8 cellular contexts compared by ENCODE assay signal in genomic region chr16:75648265-75649076, GRCh38. TPM values are rescaled to one million over a fixed set of nuclear protein-coding genes. Genes with fewer than 3 reads are reported as not detected.
A peak's percentile ranks its signal among the peaks of the same experiment; 100 is the strongest.
DNase-seq lines count a peak whose midpoint lies in the region; ATAC-seq and TF ChIP-seq lines count a peak whose summit lies in the region.

No MANE protein-coding gene starts in this region.

- TF ChIP-seq CTCF in endothelial cell (IDR thresholded peaks at IDR 0.05; ENCODE audit: unreplicated experiment): no peak

- no peaks in the 10 kb centered on the region for H3K27me3 Mint-ChIP-seq in CD4-positive, alpha-beta memory T cell
- H3K27me3 Mint-ChIP-seq in endothelial cell (ENCODE audit: unreplicated experiment): peaks cover 6% of the 10 kb centered on the region

- peak overlapping the region; percentile 95 to 99 (median 96) for H3K27ac Mint-ChIP-seq in CD4-positive, alpha-beta memory T cell
- H3K27ac Mint-ChIP-seq in endothelial cell (ENCODE audit: unreplicated experiment): peak overlapping the region; percentile 94

- peaks cover 0 to 1% (median 0%) of the 10 kb centered on the region in 8 donors for H3K9me3 Mint-ChIP-seq in CD4-positive, alpha-beta memory T cell
- H3K9me3 Mint-ChIP-seq in endothelial cell (ENCODE audit: unreplicated experiment): peaks cover 5% of the 10 kb centered on the region

- H3K4me1 ChIP-seq in CD4-positive, alpha-beta memory T cell (ENCODE audit: insufficient read depth, low read length): peaks cover 73% of the 10 kb centered on the region

- H3K4me3 Mint-ChIP-seq in CD4-positive, alpha-beta memory T cell: peak overlapping the region; percentile 93 to 100 (median 96)
- peak overlapping the region; percentile 100 for H3K4me3 Mint-ChIP-seq in endothelial cell (ENCODE audit: unreplicated experiment)

- H3K36me3 Mint-ChIP-seq in CD4-positive, alpha-beta memory T cell: peaks cover 22 to 59% of the 10 kb centered on the region in 2 donors
- peaks cover 21% of the 10 kb centered on the region for H3K36me3 Mint-ChIP-seq in endothelial cell (ENCODE audit: low read depth, unreplicated experiment)

- no peaks in the 10 kb centered on the region for H3K27me3 ChIP-seq in CD4-positive, alpha-beta memory T cell (ENCODE audit: insufficient read depth, low read length)

- peaks cover 8% of the 10 kb centered on the region for H3K36me3 ChIP-seq in CD4-positive, alpha-beta memory T cell (ENCODE audit: insufficient read depth, low read length)

- CTCF ChIA-PET in CD4-positive, alpha-beta memory T cell (lab: Charles Lee; ENCODE audit: partially characterized antibody): interaction anchor here (0.7 to 3.3 kb wide), 15 partner anchors 11 to 1543 kb away, joined by 3 to 31 read pairs (median 7); partner anchors contain the start of genes ADAT1, CFDP1, GABARAPL2 and MON1B

- peak overlapping the region; percentile 98 for H3K27ac ChIP-seq in CD4-positive, alpha-beta memory T cell (ENCODE audit: low read depth, low read length)

- POLR2A ChIA-PET in CD4-positive, alpha-beta memory T cell (lab: Charles Lee; ENCODE audit: partially characterized antibody): interaction anchor here (0.6 to 8.2 kb wide), 31 partner anchors 8 to 1564 kb away, joined by 3 to 293 read pairs (median 5); partner anchors contain the start of genes ADAT1, CFDP1, GABARAPL2 and MLKL

- ATAC-seq in GM19438 (IDR thresholded peaks at IDR 0.05; ENCODE audit: low read depth, unreplicated experiment) (peak; percentile 42), HG03565 (IDR thresholded peaks at IDR 0.05; ENCODE audit: unreplicated experiment) (peak; percentile 5)

- intact Hi-C loops in CD4-positive, alpha-beta memory T cell (cut with micrococcal nuclease): loop anchor here (1.0 to 2.0 kb wide), 2 partner anchors 92 to 982 kb away; partner anchors contain the start of genes RFWD3 and TMEM231

- H3K4me3 ChIP-seq in CD4-positive, alpha-beta memory T cell (ENCODE audit: low read length in 2 of 2): peak overlapping the region; percentile 79 to 94

- peak; percentile 86 to 91 (median 87) for DNase-seq in CD4-positive, alpha-beta memory T cell
- DNase-seq in NOMO-1 (lab: John Stamatoyannopoulos, UW; ENCODE audit: unreplicated experiment in 2 of 2) (peak; percentile 72 to 84), endothelial cell (ENCODE audit: low spot score) (peak; percentile 80), midbrain (lab: John Stamatoyannopoulos, UW) (peak; percentile 86)
- DNase-seq in activated CD8-positive, alpha-beta memory T cell treated with anti-CD3 and anti-CD28 coated beads, Interleukin-2, amount 50 U/mL, for 24 hours (ENCODE audit: extremely low read depth): peak; percentile 67
- peak; percentile 70 to 71 for DNase-seq in stimulated activated CD8-positive, alpha-beta memory T cell treated with anti-CD3 and anti-CD28 coated beads, Interleukin-15, amount 100 ng/mL, for 48 hours (ENCODE audit: low read depth in 2 of 2)

- H3K4me1 Mint-ChIP-seq in CD4-positive, alpha-beta memory T cell: peaks cover 48 to 77% (median 61%) of the 10 kb centered on the region in 4 donors
- peaks cover 55% of the 10 kb centered on the region for H3K4me1 Mint-ChIP-seq in endothelial cell (ENCODE audit: unreplicated experiment)

- no peaks in the 10 kb centered on the region for H3K9me3 ChIP-seq in CD4-positive, alpha-beta memory T cell (ENCODE audit: control insufficient read depth in 1 of 2, low read length in 2 of 2)

RNA-seq across cellular contexts. Expression of gene TERF2IP, which starts 0.9 kb away (rescaled TPM):
- total RNA-seq in CD4-positive, alpha-beta memory T cell: 100 to 1,000 TPM in 1 of 2 experiments, 10 to 100 TPM in 1; 98.4 to 108 TPM
- 100 to 1,000 TPM; 152 to 185 TPM for polyA plus RNA-seq in CD4-positive, alpha-beta memory T cell
- 48.0 TPM for total RNA-seq in endothelial cell (ENCODE audit: unreplicated experiment)

RNA-seq across cellular contexts. Expression of gene KARS1, which starts 1.0 kb away (rescaled TPM):
- 100 to 1,000 TPM; 120 to 124 TPM for total RNA-seq in CD4-positive, alpha-beta memory T cell
- polyA plus RNA-seq in CD4-positive, alpha-beta memory T cell: 100 to 1,000 TPM; 259 to 306 TPM
- 161 TPM for total RNA-seq in endothelial cell (ENCODE audit: unreplicated experiment)

RNA-seq across cellular contexts. Expression of gene ADAT1, which starts 25.4 kb away (rescaled TPM):
- 10 to 100 TPM; 88.3 to 93.9 TPM for total RNA-seq in CD4-positive, alpha-beta memory T cell
- polyA plus RNA-seq in CD4-positive, alpha-beta memory T cell: 10 to 100 TPM; 44.4 to 54.9 TPM
- total RNA-seq in endothelial cell (ENCODE audit: unreplicated experiment): 137 TPM

RNA-seq across cellular contexts. Expression of gene CPHXL2, which starts 28.3 kb away (rescaled TPM):
- total RNA-seq in CD4-positive, alpha-beta memory T cell: not detected
- polyA plus RNA-seq in CD4-positive, alpha-beta memory T cell: not detected
- not detected for total RNA-seq in endothelial cell (ENCODE audit: unreplicated experiment)

RNA-seq across cellular contexts. Expression of gene DUXB, which starts 52.8 kb away (rescaled TPM):
- not detected for total RNA-seq in CD4-positive, alpha-beta memory T cell
- not detected for polyA plus RNA-seq in CD4-positive, alpha-beta memory T cell
- total RNA-seq in endothelial cell (ENCODE audit: unreplicated experiment): not detected

Comparison
In these comparisons a context has a peak if more than half of its experiments do, and no peak if none do; other contexts are left out.
1. Peak in every context shown above with its lines: DNase-seq, ATAC-seq, H3K4me3 ChIP-seq and H3K27ac ChIP-seq.